21 cellular contexts compared by ENCODE assay signal in genomic region chr13:43797154-43797553, GRCh38. TPM values are rescaled to one million over a fixed set of nuclear protein-coding genes. Genes with fewer than 3 reads are reported as not detected.
"Had no signal": no experiment of that assay in that cellular context is flagged by ENCODE, and none has a peak within 500 bp of the region (broad histone marks: within the 10 kb centered on the region; RNA-seq: fewer than 3 reads in every experiment).

No MANE protein-coding gene starts in this region.

- H3K9me3 ChIP-seq: heart right ventricle, pancreas, psoas muscle, right atrium auricular region, spleen, suprapubic skin, tibial nerve had no signal

- H3K36me3 Mint-ChIP-seq: memory B cell had no signal

- H3K4me1 Mint-ChIP-seq: memory B cell, nephron progenitor cell had no signal

- ATAC-seq: heart right ventricle, left cardiac atrium, pancreas, psoas muscle, SK-N-SH treated with all-trans-retinoic acid at 6 μM for 48 hours had no signal

- H3K9me3 Mint-ChIP-seq: memory B cell had no signal

- H3K4me1 ChIP-seq: heart right ventricle, pancreas, psoas muscle, right atrium auricular region, spleen, suprapubic skin, tibial nerve had no signal

- H3K4me3 Mint-ChIP-seq: memory B cell, nephron progenitor cell had no signal

- H3K27ac ChIP-seq: epithelial cell of prostate, heart right ventricle, pancreas, psoas muscle, right atrium auricular region, spleen, suprapubic skin, tibial nerve, WERI-Rb-1 had no signal

- H3K27me3 ChIP-seq: heart right ventricle, pancreas, right atrium auricular region, spleen, suprapubic skin, tibial nerve had no signal

- H3K36me3 ChIP-seq: heart right ventricle, pancreas, right atrium auricular region, spleen, suprapubic skin, tibial nerve, WERI-Rb-1 had no signal

- H3K4me3 ChIP-seq: heart right ventricle, pancreas, psoas muscle, right atrium auricular region, spleen, suprapubic skin, tibial nerve had no signal

- H3K27ac Mint-ChIP-seq: memory B cell, nephron progenitor cell had no signal

- DNase-seq: activated CD4-positive, alpha-beta T cell treated with anti-CD3 and anti-CD28 coated beads for 4 hours; activated gamma-delta T cell; cortex of kidney; heart right ventricle; islet precursor cell; left cardiac atrium; nephron progenitor cell; pancreas; psoas muscle; spleen; stimulated activated CD4-positive, alpha-beta T cell treated with anti-CD3 and anti-CD28 coated beads, Interleukin-4, amount 100 ng/mL, for 1 hour; stimulated activated naive CD4-positive, alpha-beta T cell treated with Interleukin-2 at 50 U/mL for 16 hours; WERI-Rb-1 had no signal

- FAIRE-seq: pancreas, TTC549 had no signal

RNA-seq across cellular contexts. Expression of gene ENOX1, which starts 10.4 kb away (rescaled TPM):
- total RNA-seq: T-helper 2 cell treated with Interferon-gamma antibody and Interleukin-4, amounts not matched to agents 100 ng/mL and 5 ng/mL, for 36 hours had no signal
